In the genomic region with DNA sequence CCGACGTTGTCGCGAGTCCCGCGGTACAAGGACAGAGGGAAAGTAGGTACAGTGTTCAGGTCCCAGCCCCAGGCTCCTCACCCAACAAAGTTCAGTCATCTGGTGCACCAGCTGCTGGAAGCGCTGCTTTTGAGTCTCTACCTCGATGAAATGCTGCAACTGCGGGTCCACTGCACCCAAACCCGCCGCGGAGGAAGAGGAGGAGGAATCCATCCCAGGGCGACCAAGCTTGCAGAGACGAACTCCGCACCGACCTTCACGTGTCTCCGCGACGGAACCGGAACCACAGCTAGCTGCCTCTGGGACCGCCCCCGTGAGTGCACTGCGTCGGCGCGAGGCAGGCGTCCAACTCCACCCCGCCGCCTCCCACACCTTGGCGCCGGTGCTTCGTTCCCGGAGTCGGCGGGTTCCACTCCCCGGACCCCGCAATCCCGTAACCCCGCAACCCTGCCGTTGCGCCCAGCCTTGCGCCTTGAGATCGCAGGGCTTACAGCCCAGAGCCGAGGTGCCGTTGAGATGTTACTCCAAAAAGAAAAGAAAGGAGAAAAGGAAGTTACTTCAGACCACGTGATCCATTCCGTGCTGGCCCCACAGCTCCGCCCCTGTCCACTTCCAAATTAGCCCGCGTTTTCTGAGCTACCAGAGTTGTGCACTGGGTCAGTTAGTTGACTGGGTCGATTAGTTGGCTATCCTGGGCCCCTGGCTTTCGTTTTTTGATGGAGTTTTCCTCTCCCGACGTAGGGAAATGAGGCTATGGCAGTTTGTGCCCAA, we compare ENCODE assay signal across 8 cellular contexts. TPM values are rescaled to one million over a fixed set of nuclear protein-coding genes. Genes with fewer than 3 reads are reported as not detected.
A peak's percentile ranks its signal among the peaks of the same experiment; 100 is the strongest.
DNase-seq lines count a peak whose midpoint lies in the region; ATAC-seq and TF ChIP-seq lines count a peak whose summit lies in the region.

A gene with protein sequence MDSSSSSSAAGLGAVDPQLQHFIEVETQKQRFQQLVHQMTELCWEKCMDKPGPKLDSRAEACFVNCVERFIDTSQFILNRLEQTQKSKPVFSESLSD (minus strand): TSS at position 291 of the 771 bp plus-strand sequence. CDS start 78 bp downstream, at position 213.

- H3K9me3 Mint-ChIP-seq in CD8-positive, alpha-beta memory T cell = no peaks in the 10 kb centered on the region
- H3K9me3 Mint-ChIP-seq in effector memory CD8-positive, alpha-beta T cell = no peaks in the 10 kb centered on the region

- H3K27ac ChIP-seq in CD8-positive, alpha-beta memory T cell (ENCODE audit: low read depth, low read length) = peak within 1 kb of the TSS; percentile 74
- peak within 1 kb of the TSS; percentile 92 for H3K27ac ChIP-seq in HL-60 (replicated peaks)

- H3K9me3 ChIP-seq in CD8-positive, alpha-beta memory T cell (ENCODE audit: low read length) = no peaks in the 10 kb centered on the region

- no peaks in the 10 kb centered on the region for H3K27me3 ChIP-seq in CD8-positive, alpha-beta memory T cell (ENCODE audit: insufficient read depth, low read length, poor library complexity, severe bottlenecking)
- H3K27me3 ChIP-seq in HL-60 (ENCODE audit: insufficient read depth, poor library complexity, severe bottlenecking) = no peaks in the 10 kb centered on the region

- no peaks in the 10 kb centered on the region for H3K4me1 ChIP-seq in CD8-positive, alpha-beta memory T cell (ENCODE audit: insufficient read depth, low read length)

- ATAC-seq in GM19467 (IDR thresholded peaks at IDR 0.05; ENCODE audit: unreplicated experiment) = peak; percentile 97
- peak; percentile 98 for ATAC-seq in effector memory CD8-positive, alpha-beta T cell (replicated peaks)

- POLR2A ChIA-PET in CD8-positive, alpha-beta memory T cell (lab: Charles Lee) = interaction anchor here (1.2 to 1.8 kb wide), 4 partner anchors 42 to 583 kb away, joined by 3 to 8 read pairs (median 4); a partner anchor contains a TSS

- peaks cover 0 to 6% of the 10 kb centered on the region in 2 donors for H3K27me3 Mint-ChIP-seq in CD8-positive, alpha-beta memory T cell
- no peaks in the 10 kb centered on the region for H3K27me3 Mint-ChIP-seq in effector memory CD8-positive, alpha-beta T cell

- H3K4me3 ChIP-seq in CD8-positive, alpha-beta memory T cell (ENCODE audit: low read length) = peak within 1 kb of the TSS; percentile 88
- H3K4me3 ChIP-seq in HL-60 (replicated peaks; ENCODE audit: insufficient read depth, low read length) = peak within 1 kb of the TSS; percentile 57

- DNase-seq in CD8-positive, alpha-beta memory T cell = peak; percentile 64 to 81 (median 71)
- DNase-seq in HL-60 (ENCODE audit: low read depth in 1 of 2, low spot score in 1 of 2) (peak; percentile 62 to 76), NOMO-1 (lab: John Stamatoyannopoulos, UW; ENCODE audit: unreplicated experiment in 2 of 2) (peak; percentile 54 to 60), mesenteric fat pad (ENCODE audit: low spot score) (peak; percentile 94)
- DNase-seq in activated CD8-positive, alpha-beta memory T cell treated with anti-CD3 and anti-CD28 coated beads for 4 hours (ENCODE audit: low read depth in 2 of 2) = peak; percentile 48 to 64
- DNase-seq in effector memory CD8-positive, alpha-beta T cell = peak; percentile 60 to 63 (median 63)
- DNase-seq in stimulated activated CD8-positive, alpha-beta memory T cell treated with anti-CD3 and anti-CD28 coated beads, Interleukin-15, amount 100 ng/mL, for 24 hours (ENCODE audit: low read depth) = peak; percentile 29

- H3K4me1 Mint-ChIP-seq in CD8-positive, alpha-beta memory T cell = peaks cover 14 to 22% (median 15%) of the 10 kb centered on the region in 3 donors
- H3K4me1 Mint-ChIP-seq in effector memory CD8-positive, alpha-beta T cell (ENCODE audit: low read depth in 2 of 2) = peaks cover 2 to 5% of the 10 kb centered on the region in 2 donors

- no peaks in the 10 kb centered on the region for H3K36me3 ChIP-seq in CD8-positive, alpha-beta memory T cell (ENCODE audit: insufficient read depth, low read length)

- peak within 1 kb of the TSS; percentile 88 to 97 (median 92) for H3K4me3 Mint-ChIP-seq in CD8-positive, alpha-beta memory T cell
- peak within 1 kb of the TSS; percentile 89 for H3K4me3 Mint-ChIP-seq in effector memory CD8-positive, alpha-beta T cell

- no peak for TF ChIP-seq CTCF in HL-60 (IDR thresholded peaks at IDR 0.05; ENCODE audit: insufficient read depth, low read length)

- peaks cover 0 to 12% (median 1%) of the 10 kb centered on the region in 3 donors for H3K36me3 Mint-ChIP-seq in CD8-positive, alpha-beta memory T cell
- peaks cover 17% of the 10 kb centered on the region for H3K36me3 Mint-ChIP-seq in effector memory CD8-positive, alpha-beta T cell (ENCODE audit: insufficient read depth)

- H3K27ac Mint-ChIP-seq in CD8-positive, alpha-beta memory T cell = peak within 1 kb of the TSS; percentile 87 to 96 (median 91)
- H3K27ac Mint-ChIP-seq in effector memory CD8-positive, alpha-beta T cell = peak within 1 kb of the TSS; percentile 90 to 91

- CTCF ChIA-PET in CD8-positive, alpha-beta memory T cell (lab: Charles Lee) = interaction anchor here (1.0 to 2.9 kb wide), 2 partner anchors 10 to 42 kb away, joined by 3 to 12 read pairs; a partner anchor contains a TSS

RNA-seq across cellular contexts. Expression of the gene that starts here (rescaled TPM):
- 10 to 100 TPM; 40.1 to 43.3 TPM for total RNA-seq in CD8-positive, alpha-beta memory T cell
- 11.8 TPM for polyA plus RNA-seq in CD8-positive, alpha-beta memory T cell
- total RNA-seq in mesenteric fat pad = 14.7 TPM

Comparison
In these comparisons a context has a peak if more than half of its experiments do, and no peak if none do; other contexts are left out.
1. Peak in every context shown above with its lines: DNase-seq, ATAC-seq, H3K4me3 ChIP-seq and H3K27ac ChIP-seq.
2. DNase-seq: peak in every context shown above with its lines; median percentile 94 in mesenteric fat pad; 71 in CD8-positive, alpha-beta memory T cell; 69 in HL-60; 63 in effector memory CD8-positive, alpha-beta T cell; 57 in NOMO-1; 56 in activated CD8-positive, alpha-beta memory T cell treated with anti-CD3 and anti-CD28 coated beads for 4 hours; 29 in stimulated activated CD8-positive, alpha-beta memory T cell treated with anti-CD3 and anti-CD28 coated beads, Interleukin-15, amount 100 ng/mL, for 24 hours.